Comparison of ENCODE assay signal across 8 cellular contexts in genomic region chr15:40045572-40046217, GRCh38. TPM values are rescaled to one million over a fixed set of nuclear protein-coding genes. Genes with fewer than 3 reads are reported as not detected.
DNase-seq lines count a peak whose midpoint lies in the region; ATAC-seq, FAIRE-seq and TF ChIP-seq lines count a peak whose summit lies in the region.

No MANE protein-coding gene starts in this region.

- no peaks in the 10 kb centered on the region for H3K36me3 ChIP-seq in adipocyte (ENCODE audit: control insufficient read depth, insufficient read depth, low read length, severe bottlenecking)
- H3K36me3 ChIP-seq in neural progenitor cell: no peaks in the 10 kb centered on the region

- peak; percentile 69 for FAIRE-seq in GM18507 (lab: Jason Lieb, UNC)

- peaks cover 35% of the 10 kb centered on the region for H3K4me1 Mint-ChIP-seq in neural progenitor cell

- H3K27me3 Mint-ChIP-seq in neural progenitor cell (ENCODE audit: insufficient read depth, low read depth): peaks cover 14% of the 10 kb centered on the region

- no peak overlapping the region for H3K4me3 ChIP-seq in adipocyte (ENCODE audit: low read length)
- no peak overlapping the region for H3K4me3 ChIP-seq in neural progenitor cell

- no peak for TF ChIP-seq CTCF in neural progenitor cell (IDR thresholded peaks at IDR 0.05)

- no peaks in the 10 kb centered on the region for H4K20me1 ChIP-seq in neural progenitor cell (ENCODE audit: low read depth)

- ATAC-seq in HG03108 (IDR thresholded peaks at IDR 0.05; ENCODE audit: unreplicated experiment): peak; percentile 22
- no peak for ATAC-seq in HG02623 (IDR thresholded peaks at IDR 0.05; ENCODE audit: unreplicated experiment)

- H3K36me3 Mint-ChIP-seq in neural progenitor cell: peaks cover 3% of the 10 kb centered on the region

- no peak overlapping the region for H3K27ac ChIP-seq in neural progenitor cell

- no peak overlapping the region for H2AFZ ChIP-seq in neural progenitor cell (replicated peaks)

- H3F3A ChIP-seq in neural progenitor cell (ENCODE audit: low read depth): peaks cover 4% of the 10 kb centered on the region

- no peaks in the 10 kb centered on the region for H3K9me3 ChIP-seq in adipocyte (ENCODE audit: control insufficient read depth, low read length)
- no peaks in the 10 kb centered on the region for H3K9me3 ChIP-seq in neural progenitor cell (ENCODE audit: low read depth)

- no peaks in the 10 kb centered on the region for H3K79me2 ChIP-seq in neural progenitor cell (ENCODE audit: low read depth)

- H3K4me3 Mint-ChIP-seq in neural progenitor cell: peak overlapping the region; percentile 63

- peak overlapping the region; percentile 53 for H3K9ac ChIP-seq in adipocyte (ENCODE audit: low read length)
- H3K9ac ChIP-seq in neural progenitor cell: no peak overlapping the region

- H3K27me3 ChIP-seq in adipocyte (replicated peaks; ENCODE audit: control insufficient read depth, insufficient read depth, low read length) (no peaks in the 10 kb centered on the region), neural progenitor cell (no peaks in the 10 kb centered on the region)

- peak overlapping the region; percentile 65 for H3K4me2 ChIP-seq in neural progenitor cell

- H3K9me3 Mint-ChIP-seq in neural progenitor cell: peaks cover 2% of the 10 kb centered on the region

- no peak overlapping the region for H3K27ac Mint-ChIP-seq in neural progenitor cell

- H3K4me1 ChIP-seq in adipocyte (ENCODE audit: control insufficient read depth, insufficient read depth, low read length): peaks cover 29% of the 10 kb centered on the region
- peaks cover 3% of the 10 kb centered on the region for H3K4me1 ChIP-seq in neural progenitor cell

- DNase-seq in GM18507 (ENCODE audit: extremely low spot score, insufficient read length, low read depth): no peak
- DNase-seq in adipocyte (ENCODE audit: low read depth): no peak
- no peak for DNase-seq in neural progenitor cell (ENCODE audit: low spot score)
- DNase-seq in globus pallidus (ENCODE audit: low spot score): no peak
- DNase-seq in EL: no peak
- no peak for DNase-seq in AML-193 (lab: John Stamatoyannopoulos, UW)

RNA-seq across cellular contexts. Expression of gene SRP14, which starts 6.7 kb away (rescaled TPM):
- 250 and 461 TPM in 2 replicates for total RNA-seq in neural progenitor cell (ENCODE audit: low replicate concordance)
